8 cellular contexts compared by ENCODE assay signal in genomic region chr7:158957921-158958471, GRCh38.
DNase-seq lines count a peak whose midpoint lies in the region; ATAC-seq and TF ChIP-seq lines count a peak whose summit lies in the region.

No MANE protein-coding gene starts in this region.

- no peak for TF ChIP-seq POLR2A in HCT116 (IDR thresholded peaks at IDR 0.05; ENCODE audit: borderline replicate concordance, extremely low read depth, insufficient read depth, insufficient read length)

- H3K9me3 ChIP-seq in Caco-2 (no peaks in the 10 kb centered on the region), HCT116 (ENCODE audit: control insufficient read depth in 1 of 2, insufficient read depth in 1 of 2, low read depth in 1 of 2, low read length in 2 of 2) (no peaks in the 10 kb centered on the region), mucosa of descending colon (no peaks in the 10 kb centered on the region), SJCRH30 (replicated peaks) (no peaks in the 10 kb centered on the region)

- no TSS peak for BruUV-seq in Caco-2 (replicated peaks; lab: Mats Ljungman, UMichigan)
- BruUV-seq in HCT116 (replicated peaks; lab: Mats Ljungman, UMichigan): no TSS peak

- H3K4me3 Mint-ChIP-seq in Caco-2 (ENCODE audit: unreplicated experiment): peak overlapping the region; percentile 89

- H3K27ac ChIP-seq in HCT116 (ENCODE audit: low read depth, low read length) (no peak overlapping the region), SJCRH30 (no peak overlapping the region)

- ATAC-seq in HCT116: peak; percentile 94
- peak; percentile 91 to 97 for ATAC-seq in activated naive CD4-positive, alpha-beta T cell treated with anti-CD3 and anti-CD28 coated beads, Interleukin-2, amount 50 U/mL, for 72 hours
- peak; percentile 99 for ATAC-seq in mucosa of descending colon

- peak; percentile 85 to 90 for DNase-seq in Caco-2
- no peak for DNase-seq in HCT116 (ENCODE audit: low read depth, low spot score)
- DNase-seq in NCI-H526 (lab: John Stamatoyannopoulos, UW): peak; percentile 87 to 93
- peak in 1 of 2 donors; percentile 44 for DNase-seq in activated naive CD4-positive, alpha-beta T cell treated with anti-CD3 and anti-CD28 coated beads, Interleukin-2, amount 50 U/mL, for 72 hours (ENCODE audit: low spot score in 2 of 2)
- DNase-seq in mucosa of descending colon: peak; percentile 89 to 95 (median 94)
- DNase-seq in GM03348 (ENCODE audit: low spot score): no peak
- DNase-seq in OCI-M2 (lab: John Stamatoyannopoulos, UW; ENCODE audit: unreplicated experiment): no peak
- no peak for DNase-seq in SJCRH30

- H3K36me3 Mint-ChIP-seq in Caco-2 (ENCODE audit: insufficient read depth, unreplicated experiment): no peaks in the 10 kb centered on the region
- no peaks in the 10 kb centered on the region for H3K36me3 Mint-ChIP-seq in activated naive CD4-positive, alpha-beta T cell treated with anti-CD3 and anti-CD28 coated beads, Interleukin-2, amount 50 U/mL, for 72 hours

- H3K79me2 ChIP-seq in HCT116 (ENCODE audit: insufficient read depth, low read length): no peaks in the 10 kb centered on the region

- H3K27me3 ChIP-seq in Caco-2 (replicated peaks; ENCODE audit: control insufficient read depth, insufficient read depth, low read length) (no peaks in the 10 kb centered on the region), HCT116 (ENCODE audit: insufficient read depth, low read length) (no peaks in the 10 kb centered on the region), SJCRH30 (no peaks in the 10 kb centered on the region)

- POLR2A ChIA-PET in Caco-2 (lab: Charles Lee) (no interaction called here), HCT116 (lab: Charles Lee) (no interaction called here)

- peak overlapping the region; percentile 76 for H3K27ac Mint-ChIP-seq in Caco-2 (ENCODE audit: unreplicated experiment)
- H3K27ac Mint-ChIP-seq in activated naive CD4-positive, alpha-beta T cell treated with anti-CD3 and anti-CD28 coated beads, Interleukin-2, amount 50 U/mL, for 72 hours: no peak overlapping the region

- H3K9me2 ChIP-seq in HCT116 (ENCODE audit: insufficient read depth): no peaks in the 10 kb centered on the region

- no peak overlapping the region for H2AFZ ChIP-seq in HCT116 (ENCODE audit: low read depth, low read length, poor library complexity, severe bottlenecking)

- intact Hi-C loops in Caco-2 (cut with micrococcal nuclease; ENCODE audit: unreplicated experiment) (no loop called here), HCT116 (cut with micrococcal nuclease) (no loop called here), mucosa of descending colon (cut with DNase I, micrococcal nuclease) (no loop called here)

- H3K9me3 Mint-ChIP-seq in Caco-2 (ENCODE audit: unreplicated experiment): peaks cover 18% of the 10 kb centered on the region
- H3K9me3 Mint-ChIP-seq in activated naive CD4-positive, alpha-beta T cell treated with anti-CD3 and anti-CD28 coated beads, Interleukin-2, amount 50 U/mL, for 72 hours: no peaks in the 10 kb centered on the region

- H3K9ac ChIP-seq in HCT116 (ENCODE audit: low read length): no peak overlapping the region

- H3K36me3 ChIP-seq in Caco-2 (ENCODE audit: control insufficient read depth, insufficient read depth, low read length): no peaks in the 10 kb centered on the region
- H3K36me3 ChIP-seq in HCT116 (ENCODE audit: control insufficient read depth in 1 of 2, insufficient read depth in 2 of 2, low read length in 2 of 2): no peaks in the 10 kb centered on the region
- H3K36me3 ChIP-seq in mucosa of descending colon (ENCODE audit: low read depth): no peaks in the 10 kb centered on the region
- H3K36me3 ChIP-seq in SJCRH30: no peaks in the 10 kb centered on the region

- peaks cover 4% of the 10 kb centered on the region; the same call in 1 of the 2 replicates for H3K4me1 ChIP-seq in Caco-2
- no peaks in the 10 kb centered on the region for H3K4me1 ChIP-seq in HCT116 (ENCODE audit: control insufficient read depth in 1 of 2, insufficient read depth in 2 of 2, low read length in 2 of 2)
- H3K4me1 ChIP-seq in mucosa of descending colon (ENCODE audit: low read depth): peaks cover 9% of the 10 kb centered on the region
- no peaks in the 10 kb centered on the region for H3K4me1 ChIP-seq in SJCRH30

- peaks cover 12% of the 10 kb centered on the region for H3K4me1 Mint-ChIP-seq in Caco-2 (ENCODE audit: low read depth, unreplicated experiment)

- H3K4me3 ChIP-seq in Caco-2 (ENCODE audit: low read depth, low read length) (peak overlapping the region; percentile 33), HCT116 (replicated peaks in 1 of 2; ENCODE audit: low read depth in 1 of 2, low read length in 2 of 2) (no peak overlapping the region), mucosa of descending colon (no peak overlapping the region), SJCRH30 (no peak overlapping the region)

- TF ChIP-seq CTCF in Caco-2 (IDR thresholded peaks at IDR 0.05; ENCODE audit: insufficient read depth in 1 of 2, low read depth in 1 of 2, low read length in 1 of 2, severe bottlenecking in 1 of 2, unreplicated experiment in 1 of 2) (peak; percentile 12 to 17), HCT116 (IDR thresholded peaks at IDR 0.05 in 2 of 3, conservative IDR thresholded peaks at IDR 0.05 in 1 of 3; ENCODE audit: borderline replicate concordance in 1 of 3, insufficient read depth in 1 of 3, low read depth in 2 of 3, low read length in 2 of 3) (no peak), mucosa of descending colon (IDR thresholded peaks at IDR 0.05) (no peak)

- CTCF ChIA-PET in Caco-2 (lab: Charles Lee) (interaction anchor here (1.0 kb wide), 1 partner anchor 19 kb away, joined by 5 read pairs; no protein-coding TSS in a partner anchor), HCT116 (lab: Charles Lee) (no interaction called here)

- RAD21 ChIA-PET in HCT116 (lab: Charles Lee; ENCODE audit: low non-redundant PET in 1 of 2, low total read pairs in 2 of 2, uncharacterized antibody in 2 of 2, unreplicated experiment in 2 of 2): no interaction called here

- no peak for TF ChIP-seq RAD21 in HCT116 (IDR thresholded peaks at IDR 0.05; ENCODE audit: low read depth)

- H4K20me1 ChIP-seq in HCT116 (ENCODE audit: insufficient read depth): no peaks in the 10 kb centered on the region

- H3K4me2 ChIP-seq in HCT116 (ENCODE audit: low read length): no peak overlapping the region

- H3K27me3 Mint-ChIP-seq in Caco-2 (ENCODE audit: insufficient read depth, unreplicated experiment): peaks cover 3% of the 10 kb centered on the region

TF ChIP-seq in HCT116, 20 proteins besides CTCF, POLR2A, EP300 and RAD21:
- no peak for TF ChIP-seq ZNF274 (IDR thresholded peaks at IDR 0.05; ENCODE audit: low read depth, low read length)
- TF ChIP-seq YY1 (IDR thresholded peaks at IDR 0.05; ENCODE audit: extremely low read depth, insufficient replicate concordance, low read depth, low read length): no peak
- TF ChIP-seq EZH2phosphoT487 (IDR thresholded peaks at IDR 0.05; ENCODE audit: borderline replicate concordance): no peak
- no peak for TF ChIP-seq SRF (IDR thresholded peaks at IDR 0.05; ENCODE audit: low read depth)
- TF ChIP-seq SP1 (IDR thresholded peaks at IDR 0.05; ENCODE audit: low read depth): no peak
- TF ChIP-seq CBX3 (IDR thresholded peaks at IDR 0.05; ENCODE audit: low read depth): no peak
- TF ChIP-seq FOSL1 (IDR thresholded peaks at IDR 0.05; ENCODE audit: low read depth): no peak
- TF ChIP-seq ZBTB33 (IDR thresholded peaks at IDR 0.05; ENCODE audit: extremely low read depth, insufficient replicate concordance, low read length): no peak
- TF ChIP-seq CEBPB (IDR thresholded peaks at IDR 0.05; ENCODE audit: low read depth): no peak
- no peak for TF ChIP-seq ATF3 (IDR thresholded peaks at IDR 0.05)

Comparison
In these comparisons a context has a peak if more than half of its experiments do, and no peak if none do; other contexts are left out.
1. DNase-seq: peak in Caco-2 (2 of 2), NCI-H526 (2 of 2) and mucosa of descending colon (3 of 3); none in HCT116 (single experiment), GM03348 (single experiment), OCI-M2 (single experiment) and SJCRH30 (0 of 2).
2. CTCF ChIP-seq: peak in Caco-2 (2 of 2); none in HCT116 (0 of 3) and mucosa of descending colon (single experiment).
3. Peak in every context shown above with its lines, with median percentiles within 50 percentile points of each other: ATAC-seq.